8 cellular contexts compared by ENCODE assay signal in the genomic region with DNA sequence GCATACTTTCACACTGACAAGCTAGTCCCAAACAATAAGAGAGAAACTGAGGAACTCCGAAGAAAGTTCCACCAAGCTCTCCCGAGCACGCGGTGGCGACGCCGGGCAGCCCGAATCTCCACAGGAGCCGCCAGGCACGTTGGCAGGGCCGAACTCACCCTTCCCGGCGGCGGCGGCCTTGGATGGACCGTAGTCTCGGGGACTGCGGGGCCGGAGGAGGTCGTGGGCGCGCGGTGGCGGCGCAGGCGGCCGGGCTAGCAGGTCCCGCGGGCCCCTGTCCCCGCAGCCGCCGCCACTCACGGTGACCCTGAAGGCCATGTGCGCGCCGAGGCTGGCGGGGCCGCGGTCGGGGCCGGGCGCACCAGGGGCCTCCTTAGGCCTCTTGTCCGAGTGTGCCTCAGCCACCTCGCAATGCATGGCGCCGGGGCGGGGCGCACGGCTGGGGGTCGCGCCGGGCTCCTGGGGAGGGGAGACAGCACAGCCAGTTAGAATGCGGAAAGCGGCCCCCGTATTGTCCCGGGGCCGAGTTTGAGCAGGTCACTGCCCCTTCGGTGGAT. TPM values are rescaled to one million over a fixed set of nuclear protein-coding genes. Genes with fewer than 3 reads are reported as not detected.
DNase-seq lines count a peak whose midpoint lies in the region; ATAC-seq and TF ChIP-seq lines count a peak whose summit lies in the region.

No MANE protein-coding gene starts in this region.

- 0 out of 2 replicates have a peak overlapping the region, but pooled peaks have one; percentile 8 for H3K56ac ChIP-seq in IMR-90 (ENCODE audit: extremely low read depth, insufficient read depth, low read length)

- in situ Hi-C loops in IMR-90 (cut with MboI; ENCODE audit: low sequenced_read_pairs): no loop called here

- H3K4me3 ChIP-seq in AG09309 (ENCODE audit: control insufficient read depth, low read depth, low read length) (peak overlapping the region; percentile 61), IMR-90 (ENCODE audit: insufficient read depth, low read depth, low read length) (peak overlapping the region; percentile 66), fibroblast of lung (replicated peaks in 1 of 4; ENCODE audit: control extremely low read depth in 1 of 4, insufficient read depth in 1 of 4, low read depth in 3 of 4, low read length in 4 of 4) (peak overlapping the region; percentile 55 to 69 (median 62))

- H3K4me1 ChIP-seq in IMR-90 (ENCODE audit: control insufficient read depth, insufficient read depth, low read length): peaks cover 39% of the 10 kb centered on the region
- H3K4me1 ChIP-seq in fibroblast of lung (ENCODE audit: control insufficient read depth, extremely low read depth, insufficient read depth, low read length): peaks cover 20% of the 10 kb centered on the region

- 12% methylated on average over 43 of the region's 58 CpGs; no CpG with 5 or more reads in 1 of the 2 experiments for WGBS in IMR-90 (ENCODE audit: extremely low coverage in 2 of 2, insufficient read length in 1 of 2), 2 experiments

- H2AFZ ChIP-seq in IMR-90 (replicated peaks; ENCODE audit: low read length, poor library complexity) (peak overlapping the region; percentile 93), fibroblast of lung (ENCODE audit: low read length) (no peak overlapping the region)

- H3K27ac ChIP-seq in IMR-90 (ENCODE audit: insufficient read depth, low read length): peak overlapping the region; percentile 13; the same call in 1 of the 2 replicates
- H3K27ac ChIP-seq in fibroblast of lung (ENCODE audit: insufficient read depth, low read length): no peak overlapping the region

- H4K20me1 ChIP-seq in IMR-90 (ENCODE audit: insufficient read depth, low read length) (0 out of 2 replicates have a peak, but pooled peaks cover 4% of the 10 kb centered on the region), fibroblast of lung (ENCODE audit: control insufficient read depth, extremely low read depth, insufficient read depth, low read length) (no peaks in the 10 kb centered on the region)

- H3K9ac ChIP-seq in IMR-90 (ENCODE audit: low read depth, low read length) (peak overlapping the region; percentile 50), fibroblast of lung (ENCODE audit: insufficient read depth, low read length) (no peak overlapping the region)

- peak overlapping the region; percentile 62 for H3K4ac ChIP-seq in IMR-90 (ENCODE audit: low read depth, low read length)

- POLR2A ChIA-PET in IMR-90 (lab: Charles Lee; ENCODE audit: unreplicated experiment): no interaction called here
- POLR2A ChIA-PET in activated CD4-positive, alpha-beta memory T cell treated with anti-CD3 and anti-CD28 coated beads for 36 hours (lab: Charles Lee): no interaction called here

- H3K9me3 ChIP-seq in IMR-90 (ENCODE audit: control insufficient read depth, insufficient read depth, low read length): no peaks in the 10 kb centered on the region
- no peaks in the 10 kb centered on the region for H3K9me3 ChIP-seq in fibroblast of lung (ENCODE audit: control insufficient read depth, insufficient read depth, low read depth, low read length)

- no peak overlapping the region for H2BK5ac ChIP-seq in IMR-90 (ENCODE audit: low read depth, low read length, poor library complexity, severe bottlenecking)

- peaks cover 27% of the 10 kb centered on the region for H3K9me1 ChIP-seq in IMR-90 (ENCODE audit: insufficient read depth, low read length)

- H2AK5ac ChIP-seq in IMR-90 (ENCODE audit: low read depth, low read length): no peak overlapping the region; the same call in 1 of the 2 replicates

- no peaks in the 10 kb centered on the region for H3K36me3 Mint-ChIP-seq in nephron (ENCODE audit: low read depth)
- H3K36me3 Mint-ChIP-seq in activated CD4-positive, alpha-beta memory T cell treated with anti-CD3 and anti-CD28 coated beads for 36 hours: peaks cover under 1% of the 10 kb centered on the region

- intact Hi-C loops in IMR-90 (cut with micrococcal nuclease): no loop called here
- intact Hi-C loops in activated CD4-positive, alpha-beta memory T cell treated with anti-CD3 and anti-CD28 coated beads for 36 hours (cut with micrococcal nuclease): no loop called here

- peak overlapping the region; percentile 34 for H2AK9ac ChIP-seq in IMR-90 (replicated peaks; ENCODE audit: low read depth, low read length, poor library complexity)

- H3K18ac ChIP-seq in IMR-90 (ENCODE audit: low read depth, low read length): no peak overlapping the region; the same call in 1 of the 2 replicates

- H3K27ac Mint-ChIP-seq in nephron: no peak overlapping the region
- H3K27ac Mint-ChIP-seq in activated CD4-positive, alpha-beta memory T cell treated with anti-CD3 and anti-CD28 coated beads for 36 hours: no peak overlapping the region

- H3K27me3 ChIP-seq in IMR-90 (ENCODE audit: control insufficient read depth, insufficient read depth, low read length) (no peaks in the 10 kb centered on the region), fibroblast of lung (ENCODE audit: control insufficient read depth, insufficient read depth, low read length) (peaks cover 15% of the 10 kb centered on the region)

- H3K36me3 ChIP-seq in IMR-90 (ENCODE audit: control insufficient read depth, insufficient read depth, low read length) (no peaks in the 10 kb centered on the region), fibroblast of lung (ENCODE audit: control insufficient read depth, insufficient read depth, low read length) (no peaks in the 10 kb centered on the region)

- H2BK120ac ChIP-seq in IMR-90 (ENCODE audit: low read depth, low read length): peak overlapping the region; percentile 30; the same call in 1 of the 2 replicates

- no peak for DNase-seq in AG09309 (ENCODE audit: low read depth)
- no peak for DNase-seq in IMR-90
- DNase-seq in fibroblast of lung (ENCODE audit: low read depth in 2 of 2): peak in 1 of 2 donors; percentile 31
- no peak for DNase-seq in SW 1271 (lab: John Stamatoyannopoulos, UW)
- DNase-seq in activated CD4-positive, alpha-beta memory T cell treated with anti-CD3 and anti-CD28 coated beads for 36 hours: no peak
- no peak for DNase-seq in NCI-H510A (lab: John Stamatoyannopoulos, UW)
- DNase-seq in NCI-H1105 (lab: John Stamatoyannopoulos, UW): no peak

- H4K8ac ChIP-seq in IMR-90 (ENCODE audit: low read depth in 2 of 2, low read length in 2 of 2): peak overlapping the region in 1 of 2 experiments; percentile 45; a peak in 1 of 4 replicates

- no peak for TF ChIP-seq CTCF in AG09309 (IDR thresholded peaks at IDR 0.05; ENCODE audit: control insufficient read depth, insufficient read depth, low read depth, low read length, missing control alignments)
- TF ChIP-seq CTCF in IMR-90 (conservative IDR thresholded peaks at IDR 0.05; ENCODE audit: low read depth, low read length): no peak
- TF ChIP-seq CTCF in fibroblast of lung (conservative IDR thresholded peaks at IDR 0.05 in 1 of 2, IDR thresholded peaks at IDR 0.05 in 1 of 2; ENCODE audit: low read depth in 1 of 2, low read length in 2 of 2): no peak
- no peak for TF ChIP-seq CTCF in nephron (IDR thresholded peaks at IDR 0.05; ENCODE audit: unreplicated experiment in 3 of 3)

- H4K91ac ChIP-seq in IMR-90 (ENCODE audit: insufficient read depth, low read depth, low read length): no peak overlapping the region; the same call in 1 of the 2 replicates

- no peak overlapping the region for H2BK15ac ChIP-seq in IMR-90 (ENCODE audit: low read depth, low read length)

- H2BK20ac ChIP-seq in IMR-90 (ENCODE audit: low read depth, low read length): no peak overlapping the region

- H3K79me1 ChIP-seq in IMR-90 (ENCODE audit: low read depth in 1 of 2, low read length in 2 of 2): peaks cover 13 to 42% of the 10 kb centered on the region in 2 experiments; a peak in 3 of 4 replicates

- peak overlapping the region; percentile 69 to 76 (median 75) for H3K4me3 Mint-ChIP-seq in nephron
- H3K4me3 Mint-ChIP-seq in activated CD4-positive, alpha-beta memory T cell treated with anti-CD3 and anti-CD28 coated beads for 36 hours: no peak overlapping the region

- H3K27me3 Mint-ChIP-seq in nephron (ENCODE audit: low read depth): peaks cover 89% of the 10 kb centered on the region
- peaks cover 45% of the 10 kb centered on the region for H3K27me3 Mint-ChIP-seq in activated CD4-positive, alpha-beta memory T cell treated with anti-CD3 and anti-CD28 coated beads for 36 hours

- peak overlapping the region; percentile 82 for H3K23ac ChIP-seq in IMR-90 (ENCODE audit: low read depth, low read length)

- BruUV-seq in IMR-90 (replicated peaks; lab: Mats Ljungman, UMichigan): no TSS peak

- TF ChIP-seq RAD21 in IMR-90 (IDR thresholded peaks at IDR 0.05; ENCODE audit: low read length): no peak

- no peak overlapping the region; the same call in 1 of the 2 replicates for H4K5ac ChIP-seq in IMR-90 (ENCODE audit: low read depth, low read length)

- CTCF ChIA-PET in IMR-90 (lab: Yijun Ruan, JAX): no interaction called here
- CTCF ChIA-PET in activated CD4-positive, alpha-beta memory T cell treated with anti-CD3 and anti-CD28 coated beads for 36 hours (lab: Charles Lee): no interaction called here

- H3K4me2 ChIP-seq in IMR-90 (ENCODE audit: low read depth, low read length) (peak overlapping the region; percentile 77), fibroblast of lung (ENCODE audit: extremely low read depth, insufficient read depth, low read length) (peak overlapping the region; percentile 77)

- H3K79me2 ChIP-seq in fibroblast of lung (ENCODE audit: control insufficient read depth, insufficient read depth, low read length): no peaks in the 10 kb centered on the region

- dilution Hi-C loops in IMR-90 (cut with HindIII; ENCODE audit: low sequenced_read_pairs, unreplicated experiment): no loop called here

- peaks cover 2% of the 10 kb centered on the region for H3K9me3 Mint-ChIP-seq in nephron
- H3K9me3 Mint-ChIP-seq in activated CD4-positive, alpha-beta memory T cell treated with anti-CD3 and anti-CD28 coated beads for 36 hours: peaks cover 2% of the 10 kb centered on the region

- 0 out of 2 replicates have a peak overlapping the region, but pooled peaks have one; percentile 51 for H3K14ac ChIP-seq in IMR-90 (replicated peaks; ENCODE audit: low read depth, low read length)

- no peak for ATAC-seq in IMR-90 (ENCODE audit: low read depth)

- H3K4me1 Mint-ChIP-seq in nephron: peaks cover 17% of the 10 kb centered on the region
- H3K4me1 Mint-ChIP-seq in activated CD4-positive, alpha-beta memory T cell treated with anti-CD3 and anti-CD28 coated beads for 36 hours (ENCODE audit: low read depth): peaks cover 2% of the 10 kb centered on the region

- no peak for TF ChIP-seq POLR2A in IMR-90 (IDR thresholded peaks at IDR 0.05; ENCODE audit: low read depth, low read length)

TF ChIP-seq in IMR-90, 13 proteins besides CTCF, POLR2A, EP300 and RAD21 (continues in another document):
- no peak for TF ChIP-seq RFX5 (IDR thresholded peaks at IDR 0.05; ENCODE audit: low read depth, low read length)

RNA-seq across cellular contexts. Expression of gene GLIS1, which starts 1.2 kb away (rescaled TPM):
- total RNA-seq in IMR-90 (2012; rRNA removed) (0.18 and 0.28 TPM in 2 replicates), fibroblast of lung (under 0.01 TPM in 1 of 2 replicates, not detected in the other)
- polyA plus RNA-seq in IMR-90 (2012; rRNA removed) (2.3 and 3.5 TPM in 2 replicates), fibroblast of lung (0.05 and 0.11 TPM in 2 replicates)
- 1.5 and 3.3 TPM in 2 replicates for polyA plus RNA-seq in IMR-90 (2012; cell fraction: cytosol; rRNA removed)
- polyA plus RNA-seq in IMR-90 (2012; cell fraction: nucleus; rRNA removed; ENCODE audit: low replicate concordance): 6.1 and 16.8 TPM in 2 replicates
- 0.22 and 0.46 TPM in 2 replicates for polyA plus RNA-seq in fibroblast of lung (2012)
- 0.12 and 0.22 TPM in 2 replicates for polyA minus RNA-seq in fibroblast of lung (ENCODE audit: low replicate concordance)
- not detected for total RNA-seq in activated CD4-positive, alpha-beta memory T cell treated with anti-CD3 and anti-CD28 coated beads for 36 hours
